17 cellular contexts compared by ENCODE assay signal in the genomic region with DNA sequence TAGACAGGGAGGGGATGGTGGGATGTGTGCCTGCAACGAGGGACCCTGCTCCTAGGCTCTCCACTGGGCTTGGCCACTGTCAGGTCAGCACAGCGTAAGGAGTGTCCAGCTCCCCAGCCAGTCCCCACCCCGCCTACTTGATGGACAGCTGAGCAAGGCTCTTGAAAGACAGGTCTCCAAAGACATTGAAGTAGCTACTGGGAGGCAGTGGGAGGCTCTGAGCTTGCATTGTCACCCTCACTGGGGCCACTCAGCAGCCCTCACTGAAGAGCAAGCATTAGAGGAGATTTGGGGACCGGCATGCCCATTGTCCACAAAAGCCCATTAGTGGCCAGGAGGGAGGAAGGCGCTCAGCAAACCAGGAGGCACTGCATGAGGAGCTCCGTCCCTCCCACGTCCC.
DNase-seq lines count a peak whose midpoint lies in the region; ATAC-seq and TF ChIP-seq lines count a peak whose summit lies in the region.
"Had no signal": no experiment of that assay in that cellular context is flagged by ENCODE, and none has a peak within 500 bp of the region (broad histone marks: within the 10 kb centered on the region; RNA-seq: fewer than 3 reads in every experiment).

No MANE protein-coding gene starts in this region.

- ATAC-seq in Right ventricle myocardium inferior (no peak), left ventricle myocardium superior (no peak), GM21529 (IDR thresholded peaks at IDR 0.05; ENCODE audit: unreplicated experiment) (no peak), HG03354 (IDR thresholded peaks at IDR 0.05; ENCODE audit: poor library complexity, severe bottlenecking, unreplicated experiment) (no peak)
- ATAC-seq: A549, GM23338, HCT116 had no signal

- no peak overlapping the region for H3K4me3 ChIP-seq in neural progenitor cell
- H3K4me3 ChIP-seq in sigmoid colon = no peak overlapping the region
- no peak overlapping the region for H3K4me3 ChIP-seq in stomach
- H3K4me3 ChIP-seq: A549, GM23338 had no signal

- no peaks in the 10 kb centered on the region for H3K79me2 ChIP-seq in neural progenitor cell (ENCODE audit: low read depth)

- TF ChIP-seq CTCF in neural progenitor cell (IDR thresholded peaks at IDR 0.05) (no peak), sigmoid colon (IDR thresholded peaks at IDR 0.05) (no peak), stomach (IDR thresholded peaks at IDR 0.05) (no peak)

- intact Hi-C loops in Right ventricle myocardium inferior (cut with DNase I) (no loop called here), left ventricle myocardium superior (cut with micrococcal nuclease) (no loop called here), sigmoid colon (cut with DNase I) (no loop called here), stomach (cut with DNase I; ENCODE audit: low total_unique reads) (no loop called here)

- H3K27ac ChIP-seq in neural progenitor cell (no peak overlapping the region), sigmoid colon (no peak overlapping the region), stomach (no peak overlapping the region)
- H3K27ac ChIP-seq: 22Rv1, A549, C4-2B, HL-60 had no signal

- H3F3A ChIP-seq in neural progenitor cell (ENCODE audit: low read depth) = peaks cover 28% of the 10 kb centered on the region

- no peak overlapping the region for H2AFZ ChIP-seq in neural progenitor cell (replicated peaks)
- H2AFZ ChIP-seq: GM23338 had no signal

- H3K4me3 Mint-ChIP-seq in neural progenitor cell = no peak overlapping the region
- H3K4me3 Mint-ChIP-seq: CD4-positive, alpha-beta T cell; GM23338 had no signal

- WGBS in sigmoid colon, 2 donors = 78% methylated on average over 7 of the region's 7 CpGs
- WGBS in stomach, 5 donors = 69 to 98% (median 80%) methylated on average over 4 to 7 of the region's 7 CpGs

- peak overlapping the region; percentile 16 for H3K27ac Mint-ChIP-seq in neural progenitor cell
- H3K27ac Mint-ChIP-seq: CD4-positive, alpha-beta T cell; GM23338 had no signal

- peaks cover 9% of the 10 kb centered on the region for H3K27me3 Mint-ChIP-seq in neural progenitor cell (ENCODE audit: insufficient read depth, low read depth)

- H3K36me3 ChIP-seq in neural progenitor cell (no peaks in the 10 kb centered on the region), sigmoid colon (no peaks in the 10 kb centered on the region), stomach (no peaks in the 10 kb centered on the region)

- peaks cover 53% of the 10 kb centered on the region for H3K4me1 ChIP-seq in neural progenitor cell
- H3K4me1 ChIP-seq in sigmoid colon = no peaks in the 10 kb centered on the region
- peaks cover 0 to 5% (median 2%) of the 10 kb centered on the region in 4 donors for H3K4me1 ChIP-seq in stomach
- H3K4me1 ChIP-seq: A549, Caco-2 had no signal

- H3K4me2 ChIP-seq in neural progenitor cell = peak overlapping the region; percentile 61
- H3K4me2 ChIP-seq: A549, GM23338 had no signal

- H3K9ac ChIP-seq in neural progenitor cell = no peak overlapping the region

- H3K9me3 ChIP-seq in neural progenitor cell (ENCODE audit: low read depth) = no peaks in the 10 kb centered on the region
- H3K9me3 ChIP-seq in sigmoid colon = no peaks in the 10 kb centered on the region
- H3K9me3 ChIP-seq in stomach = no peaks in the 10 kb centered on the region
- H3K9me3 ChIP-seq: A549, Caco-2 had no signal

- no peak for TF ChIP-seq POLR2A in sigmoid colon (IDR thresholded peaks at IDR 0.05)
- no peak for TF ChIP-seq POLR2A in stomach (IDR thresholded peaks at IDR 0.05)

- no peaks in the 10 kb centered on the region for H3K9me3 Mint-ChIP-seq in neural progenitor cell
- H3K9me3 Mint-ChIP-seq: CD4-positive, alpha-beta T cell; GM23338 had no signal

- H3K4me1 Mint-ChIP-seq in neural progenitor cell = peaks cover 48% of the 10 kb centered on the region

- H3K36me3 Mint-ChIP-seq in neural progenitor cell = no peaks in the 10 kb centered on the region

- TF ChIP-seq EP300 in sigmoid colon (IDR thresholded peaks at IDR 0.05) (no peak), stomach (IDR thresholded peaks at IDR 0.05) (no peak)

- H4K20me1 ChIP-seq in neural progenitor cell (ENCODE audit: low read depth) = peaks cover 24% of the 10 kb centered on the region

- DNase-seq in Right ventricle myocardium inferior (ENCODE audit: missing footprints) (peak; percentile 5), left ventricle myocardium superior (no peak), neural progenitor cell (ENCODE audit: low spot score) (peak; percentile 57), sigmoid colon (peak; percentile 51), stomach (no peak)
- DNase-seq: AML-193; CD4-positive, alpha-beta T cell; H7 had no signal

- H3K27me3 ChIP-seq in neural progenitor cell (peaks cover 18% of the 10 kb centered on the region), sigmoid colon (peaks cover 0 to 15% (median 0%) of the 10 kb centered on the region in 3 donors), stomach (peaks cover 0 to 32% (median 0%) of the 10 kb centered on the region in 3 donors)

Comparison
In these comparisons a context has a peak if more than half of its experiments do, and no peak if none do; other contexts are left out.
1. DNase-seq: peak in Right ventricle myocardium inferior (single experiment), neural progenitor cell (single experiment) and sigmoid colon (single experiment); none in left ventricle myocardium superior (single experiment) and stomach (single experiment).